Comparison of ENCODE assay signal across 1 cellular context in the genomic region with DNA sequence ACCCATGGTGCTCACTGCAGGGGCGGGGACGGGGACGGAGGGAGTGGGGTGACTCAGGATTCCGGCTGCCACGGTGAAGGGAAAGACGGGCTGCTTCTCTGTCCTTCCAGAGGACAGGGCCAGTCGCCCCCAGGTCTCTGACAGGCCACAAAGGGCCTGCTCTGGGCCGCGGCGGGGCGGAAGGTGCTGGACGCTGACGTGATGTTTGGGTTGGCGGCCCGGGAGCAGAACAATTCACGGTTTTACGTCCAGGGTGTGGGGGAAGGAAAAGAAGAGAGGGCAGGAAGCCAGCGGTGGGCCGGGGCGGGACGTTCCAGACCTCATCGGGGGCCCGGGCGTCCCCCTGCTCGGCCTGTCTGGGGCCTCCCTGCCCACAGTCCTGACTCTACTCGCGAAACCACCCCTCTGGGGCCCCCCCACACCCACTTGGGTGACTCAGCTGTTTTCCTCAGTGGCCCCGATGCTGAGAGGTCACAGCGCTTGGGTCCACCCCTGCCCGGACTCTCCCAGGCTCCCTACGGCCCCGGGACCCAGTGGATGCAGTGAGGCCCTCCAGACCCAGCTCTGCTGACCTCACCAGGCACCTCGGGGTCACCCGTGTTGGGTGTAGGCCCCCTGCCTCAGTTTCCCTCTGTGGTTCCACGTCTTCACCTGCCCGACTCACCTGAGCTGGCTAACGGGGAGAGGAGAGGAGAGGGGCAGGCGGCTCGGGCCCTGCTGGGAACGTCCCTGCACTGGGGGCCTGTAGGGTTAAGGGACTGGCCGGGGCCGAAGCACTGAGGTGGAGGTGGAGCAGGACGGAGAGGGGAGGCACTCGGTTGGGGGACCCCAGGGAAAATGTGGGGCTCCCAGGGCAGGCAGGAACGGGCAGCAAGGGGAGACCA.
TF ChIP-seq lines count a peak whose summit lies in the region.

No MANE protein-coding gene starts in this region.

TF ChIP-seq in GM23338, 12 proteins besides CTCF, POLR2A, EP300 and RAD21 (continued from another document):
- TF ChIP-seq, protein P1, sequence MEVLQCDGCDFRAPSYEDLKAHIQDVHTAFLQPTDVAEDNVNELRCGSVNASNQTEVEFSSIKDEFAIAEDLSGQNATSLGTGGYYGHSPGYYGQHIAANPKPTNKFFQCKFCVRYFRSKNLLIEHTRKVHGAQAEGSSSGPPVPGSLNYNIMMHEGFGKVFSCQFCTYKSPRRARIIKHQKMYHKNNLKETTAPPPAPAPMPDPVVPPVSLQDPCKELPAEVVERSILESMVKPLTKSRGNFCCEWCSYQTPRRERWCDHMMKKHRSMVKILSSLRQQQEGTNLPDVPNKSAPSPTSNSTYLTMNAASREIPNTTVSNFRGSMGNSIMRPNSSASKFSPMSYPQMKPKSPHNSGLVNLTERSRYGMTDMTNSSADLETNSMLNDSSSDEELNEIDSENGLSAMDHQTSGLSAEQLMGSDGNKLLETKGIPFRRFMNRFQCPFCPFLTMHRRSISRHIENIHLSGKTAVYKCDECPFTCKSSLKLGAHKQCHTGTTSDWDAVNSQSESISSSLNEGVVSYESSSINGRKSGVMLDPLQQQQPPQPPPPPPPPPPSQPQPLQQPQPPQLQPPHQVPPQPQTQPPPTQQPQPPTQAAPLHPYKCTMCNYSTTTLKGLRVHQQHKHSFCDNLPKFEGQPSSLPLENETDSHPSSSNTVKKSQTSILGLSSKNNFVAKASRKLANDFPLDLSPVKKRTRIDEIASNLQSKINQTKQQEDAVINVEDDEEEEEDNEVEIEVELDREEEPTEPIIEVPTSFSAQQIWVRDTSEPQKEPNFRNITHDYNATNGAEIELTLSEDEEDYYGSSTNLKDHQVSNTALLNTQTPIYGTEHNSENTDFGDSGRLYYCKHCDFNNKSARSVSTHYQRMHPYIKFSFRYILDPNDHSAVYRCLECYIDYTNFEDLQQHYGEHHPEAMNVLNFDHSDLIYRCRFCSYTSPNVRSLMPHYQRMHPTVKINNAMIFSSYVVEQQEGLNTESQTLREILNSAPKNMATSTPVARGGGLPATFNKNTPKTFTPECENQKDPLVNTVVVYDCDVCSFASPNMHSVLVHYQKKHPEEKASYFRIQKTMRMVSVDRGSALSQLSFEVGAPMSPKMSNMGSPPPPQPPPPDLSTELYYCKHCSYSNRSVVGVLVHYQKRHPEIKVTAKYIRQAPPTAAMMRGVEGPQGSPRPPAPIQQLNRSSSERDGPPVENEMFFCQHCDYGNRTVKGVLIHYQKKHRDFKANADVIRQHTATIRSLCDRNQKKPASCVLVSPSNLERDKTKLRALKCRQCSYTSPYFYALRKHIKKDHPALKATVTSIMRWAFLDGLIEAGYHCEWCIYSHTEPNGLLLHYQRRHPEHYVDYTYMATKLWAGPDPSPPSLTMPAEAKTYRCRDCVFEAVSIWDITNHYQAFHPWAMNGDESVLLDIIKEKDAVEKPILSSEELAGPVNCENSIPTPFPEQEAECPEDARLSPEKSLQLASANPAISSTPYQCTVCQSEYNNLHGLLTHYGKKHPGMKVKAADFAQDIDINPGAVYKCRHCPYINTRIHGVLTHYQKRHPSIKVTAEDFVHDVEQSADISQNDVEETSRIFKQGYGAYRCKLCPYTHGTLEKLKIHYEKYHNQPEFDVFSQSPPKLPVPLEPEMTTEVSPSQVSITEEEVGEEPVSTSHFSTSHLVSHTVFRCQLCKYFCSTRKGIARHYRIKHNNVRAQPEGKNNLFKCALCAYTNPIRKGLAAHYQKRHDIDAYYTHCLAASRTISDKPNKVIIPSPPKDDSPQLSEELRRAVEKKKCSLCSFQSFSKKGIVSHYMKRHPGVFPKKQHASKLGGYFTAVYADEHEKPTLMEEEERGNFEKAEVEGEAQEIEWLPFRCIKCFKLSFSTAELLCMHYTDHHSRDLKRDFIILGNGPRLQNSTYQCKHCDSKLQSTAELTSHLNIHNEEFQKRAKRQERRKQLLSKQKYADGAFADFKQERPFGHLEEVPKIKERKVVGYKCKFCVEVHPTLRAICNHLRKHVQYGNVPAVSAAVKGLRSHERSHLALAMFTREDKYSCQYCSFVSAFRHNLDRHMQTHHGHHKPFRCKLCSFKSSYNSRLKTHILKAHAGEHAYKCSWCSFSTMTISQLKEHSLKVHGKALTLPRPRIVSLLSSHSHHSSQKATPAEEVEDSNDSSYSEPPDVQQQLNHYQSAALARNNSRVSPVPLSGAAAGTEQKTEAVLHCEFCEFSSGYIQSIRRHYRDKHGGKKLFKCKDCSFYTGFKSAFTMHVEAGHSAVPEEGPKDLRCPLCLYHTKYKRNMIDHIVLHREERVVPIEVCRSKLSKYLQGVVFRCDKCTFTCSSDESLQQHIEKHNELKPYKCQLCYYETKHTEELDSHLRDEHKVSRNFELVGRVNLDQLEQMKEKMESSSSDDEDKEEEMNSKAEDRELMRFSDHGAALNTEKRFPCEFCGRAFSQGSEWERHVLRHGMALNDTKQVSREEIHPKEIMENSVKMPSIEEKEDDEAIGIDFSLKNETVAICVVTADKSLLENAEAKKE (CRISPR knock-in tag; IDR thresholded peaks at IDR 0.05), result no peak
- TF ChIP-seq EZH2 (IDR thresholded peaks at IDR 0.05; ENCODE audit: low read depth, unreplicated experiment), result no peak
- no peak for TF ChIP-seq POLR2AphosphoS5 (IDR thresholded peaks at IDR 0.05; ENCODE audit: low read depth)
- no peak for TF ChIP-seq CREB1 (CRISPR knock-in tag; IDR thresholded peaks at IDR 0.05; ENCODE audit: low read depth)
- TF ChIP-seq ZNF114 (CRISPR knock-in tag; IDR thresholded peaks at IDR 0.05), result no peak
- no peak for TF ChIP-seq ZNF331 (CRISPR knock-in tag; IDR thresholded peaks at IDR 0.05; ENCODE audit: low read depth)
- TF ChIP-seq JUNB (IDR thresholded peaks at IDR 0.05; ENCODE audit: unreplicated experiment), result no peak
- TF ChIP-seq NANOG (IDR thresholded peaks at IDR 0.05; ENCODE audit: borderline replicate concordance), result no peak
- TF ChIP-seq, protein P2, sequence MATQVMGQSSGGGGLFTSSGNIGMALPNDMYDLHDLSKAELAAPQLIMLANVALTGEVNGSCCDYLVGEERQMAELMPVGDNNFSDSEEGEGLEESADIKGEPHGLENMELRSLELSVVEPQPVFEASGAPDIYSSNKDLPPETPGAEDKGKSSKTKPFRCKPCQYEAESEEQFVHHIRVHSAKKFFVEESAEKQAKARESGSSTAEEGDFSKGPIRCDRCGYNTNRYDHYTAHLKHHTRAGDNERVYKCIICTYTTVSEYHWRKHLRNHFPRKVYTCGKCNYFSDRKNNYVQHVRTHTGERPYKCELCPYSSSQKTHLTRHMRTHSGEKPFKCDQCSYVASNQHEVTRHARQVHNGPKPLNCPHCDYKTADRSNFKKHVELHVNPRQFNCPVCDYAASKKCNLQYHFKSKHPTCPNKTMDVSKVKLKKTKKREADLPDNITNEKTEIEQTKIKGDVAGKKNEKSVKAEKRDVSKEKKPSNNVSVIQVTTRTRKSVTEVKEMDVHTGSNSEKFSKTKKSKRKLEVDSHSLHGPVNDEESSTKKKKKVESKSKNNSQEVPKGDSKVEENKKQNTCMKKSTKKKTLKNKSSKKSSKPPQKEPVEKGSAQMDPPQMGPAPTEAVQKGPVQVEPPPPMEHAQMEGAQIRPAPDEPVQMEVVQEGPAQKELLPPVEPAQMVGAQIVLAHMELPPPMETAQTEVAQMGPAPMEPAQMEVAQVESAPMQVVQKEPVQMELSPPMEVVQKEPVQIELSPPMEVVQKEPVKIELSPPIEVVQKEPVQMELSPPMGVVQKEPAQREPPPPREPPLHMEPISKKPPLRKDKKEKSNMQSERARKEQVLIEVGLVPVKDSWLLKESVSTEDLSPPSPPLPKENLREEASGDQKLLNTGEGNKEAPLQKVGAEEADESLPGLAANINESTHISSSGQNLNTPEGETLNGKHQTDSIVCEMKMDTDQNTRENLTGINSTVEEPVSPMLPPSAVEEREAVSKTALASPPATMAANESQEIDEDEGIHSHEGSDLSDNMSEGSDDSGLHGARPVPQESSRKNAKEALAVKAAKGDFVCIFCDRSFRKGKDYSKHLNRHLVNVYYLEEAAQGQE (IDR thresholded peaks at IDR 0.05; ENCODE audit: unreplicated experiment), result no peak
